13 cellular contexts compared by ENCODE assay signal in genomic region chr2:168584934-168585333, GRCh38.
DNase-seq lines count a peak whose midpoint lies in the region; ATAC-seq and TF ChIP-seq lines count a peak whose summit lies in the region.
"Had no signal": no experiment of that assay in that cellular context is flagged by ENCODE, and none has a peak within 500 bp of the region (broad histone marks: within the 10 kb centered on the region; RNA-seq: fewer than 3 reads in every experiment).

No MANE protein-coding gene starts in this region.

- H3F3A ChIP-seq in GM23338 (replicated peaks; ENCODE audit: low read depth) = no peaks in the 10 kb centered on the region

- CTCF ChIA-PET in OCI-LY7 (lab: Charles Lee; ENCODE audit: unreplicated experiment) = no interaction called here
- CTCF ChIA-PET in activated CD8-positive, alpha-beta T cell treated with anti-CD3 and anti-CD28 coated beads, Interleukin-2, amount 10 ng/mL, durations not matched to agents 7 days and 5 days (lab: Charles Lee) = interaction anchor here (1.4 kb wide), 1 partner anchor 102 kb away, joined by 3 read pairs; no protein-coding TSS in a partner anchor

- no peaks in the 10 kb centered on the region for H4K20me1 ChIP-seq in OCI-LY7 (ENCODE audit: insufficient read depth, low read length)
- no peaks in the 10 kb centered on the region for H4K20me1 ChIP-seq in GM23338 (replicated peaks; ENCODE audit: insufficient read depth)

- H3K36me3 ChIP-seq in OCI-LY7 (ENCODE audit: insufficient read depth, low read length) = no peaks in the 10 kb centered on the region
- H3K36me3 ChIP-seq in GM23338 (ENCODE audit: insufficient read depth) = no peaks in the 10 kb centered on the region
- H3K36me3 ChIP-seq: left lung, SJCRH30 had no signal

- POLR2A ChIA-PET in OCI-LY7 (lab: Charles Lee) = interaction anchor here (1.4 kb wide), 1 partner anchor 12 kb away, joined by 3 read pairs; no protein-coding TSS in a partner anchor
- POLR2A ChIA-PET in activated CD8-positive, alpha-beta T cell treated with anti-CD3 and anti-CD28 coated beads, Interleukin-2, amount 10 ng/mL, durations not matched to agents 7 days and 5 days (lab: Charles Lee) = no interaction called here

- H3K79me2 ChIP-seq in OCI-LY7 (ENCODE audit: insufficient read depth, low read depth, low read length) (no peaks in the 10 kb centered on the region), GM23338 (replicated peaks; ENCODE audit: insufficient read depth) (0 out of 2 replicates have a peak, but pooled peaks cover 8% of the 10 kb centered on the region)

- intact Hi-C loops in OCI-LY7 (cut with micrococcal nuclease; ENCODE audit: unreplicated experiment) = no loop called here
- intact Hi-C loops in left colon (cut with DNase I, micrococcal nuclease) = no loop called here

- no peaks in the 10 kb centered on the region for H3K27me3 Mint-ChIP-seq in GM23338 (ENCODE audit: insufficient read depth, low read depth, poor library complexity)
- H3K27me3 Mint-ChIP-seq in activated CD8-positive, alpha-beta T cell treated with anti-CD3 and anti-CD28 coated beads, Interleukin-2, amount 10 ng/mL, durations not matched to agents 7 days and 5 days (ENCODE audit: low read depth) = no peaks in the 10 kb centered on the region

- peak; percentile 46 for DNase-seq in DMS79 treated with DMSO at 0.1 percent for 48 hours (lab: John Stamatoyannopoulos, UW)
- DNase-seq in OCI-LY7 (ENCODE audit: low spot score) = peak; percentile 7
- DNase-seq in left colon = no peak
- no peak for DNase-seq in omental fat pad (ENCODE audit: low spot score)
- DNase-seq in GM23338 (ENCODE audit: low spot score) = no peak
- DNase-seq in activated CD8-positive, alpha-beta T cell treated with anti-CD3 and anti-CD28 coated beads, Interleukin-2, amount 10 ng/mL, durations not matched to agents 7 days and 5 days = no peak
- DNase-seq: activated T-cell treated with anti-CD3 and anti-CD28 coated beads, Interleukin-2, amount 50 U/mL, for 48 hours; H7; left lung; NCI-H1048; SJCRH30 had no signal

- H3K36me3 Mint-ChIP-seq in GM23338 (ENCODE audit: low read depth) = no peaks in the 10 kb centered on the region
- peaks cover 23% of the 10 kb centered on the region for H3K36me3 Mint-ChIP-seq in activated CD8-positive, alpha-beta T cell treated with anti-CD3 and anti-CD28 coated beads, Interleukin-2, amount 10 ng/mL, durations not matched to agents 7 days and 5 days (ENCODE audit: low read depth)

- ATAC-seq in GM21526 (IDR thresholded peaks at IDR 0.05; ENCODE audit: low FRiP score, unreplicated experiment) = peak; percentile 50
- peak; percentile 19 for ATAC-seq in left colon
- no peak for ATAC-seq in omental fat pad (ENCODE audit: low FRiP score)
- no peak for ATAC-seq in GM23338
- no peak for ATAC-seq in GM21717 (IDR thresholded peaks at IDR 0.05; ENCODE audit: unreplicated experiment)
- no peak for ATAC-seq in activated CD8-positive, alpha-beta T cell treated with anti-CD3 and anti-CD28 coated beads, Interleukin-2, amount 10 ng/mL, durations not matched to agents 7 days and 5 days
- ATAC-seq: left lung had no signal

- no peaks in the 10 kb centered on the region for H3K9me3 Mint-ChIP-seq in GM23338
- no peaks in the 10 kb centered on the region for H3K9me3 Mint-ChIP-seq in activated CD8-positive, alpha-beta T cell treated with anti-CD3 and anti-CD28 coated beads, Interleukin-2, amount 10 ng/mL, durations not matched to agents 7 days and 5 days (ENCODE audit: insufficient read depth)

- peaks cover 28% of the 10 kb centered on the region for H3K4me1 Mint-ChIP-seq in GM23338
- peaks cover 43% of the 10 kb centered on the region for H3K4me1 Mint-ChIP-seq in activated CD8-positive, alpha-beta T cell treated with anti-CD3 and anti-CD28 coated beads, Interleukin-2, amount 10 ng/mL, durations not matched to agents 7 days and 5 days (ENCODE audit: low read depth)

- H2AFZ ChIP-seq in OCI-LY7 (ENCODE audit: low read length) (no peak overlapping the region), GM23338 (no peak overlapping the region)

- TF ChIP-seq CTCF in OCI-LY7 (conservative IDR thresholded peaks at IDR 0.05; ENCODE audit: low read length) (no peak), omental fat pad (IDR thresholded peaks at IDR 0.05) (no peak), GM23338 (conservative IDR thresholded peaks at IDR 0.05; ENCODE audit: low read depth in 2 of 2) (no peak)

- H3K4me1 ChIP-seq in OCI-LY7 (ENCODE audit: insufficient read depth, low read length, poor library complexity, severe bottlenecking) (no peaks in the 10 kb centered on the region), GM23338 (ENCODE audit: insufficient read depth) (peaks cover 23% of the 10 kb centered on the region)

- H3K27ac ChIP-seq in OCI-LY7 (ENCODE audit: low read depth, low read length, poor library complexity, severe bottlenecking) (no peak overlapping the region), GM23338 (ENCODE audit: low read depth) (no peak overlapping the region)
- H3K27ac ChIP-seq: left lung had no signal

- H3K9me2 ChIP-seq in OCI-LY7 (ENCODE audit: insufficient read depth, low read length) (no peaks in the 10 kb centered on the region), GM23338 (ENCODE audit: insufficient read depth) (no peaks in the 10 kb centered on the region)

- H3K4me2 ChIP-seq in OCI-LY7 (ENCODE audit: low read length) (no peak overlapping the region), GM23338 (no peak overlapping the region)

- H3K4me3 ChIP-seq in OCI-LY7 (ENCODE audit: low read depth, low read length, poor library complexity, severe bottlenecking) = no peak overlapping the region
- no peak overlapping the region for H3K4me3 ChIP-seq in GM23338
- H3K4me3 ChIP-seq: left lung, SJCRH30 had no signal

- no peaks in the 10 kb centered on the region for H3K27me3 ChIP-seq in GM23338 (ENCODE audit: insufficient read depth)
- H3K27me3 ChIP-seq: left lung, SJCRH30 had no signal

- no peaks in the 10 kb centered on the region for H3K9me3 ChIP-seq in OCI-LY7 (ENCODE audit: low read length)
- H3K9me3 ChIP-seq: left lung, SJCRH30 had no signal

- no TSS peak for BruUV-seq in OCI-LY7 (replicated peaks; lab: Mats Ljungman, UMichigan)

- no peak overlapping the region for H3K4me3 Mint-ChIP-seq in GM23338
- H3K4me3 Mint-ChIP-seq in activated CD8-positive, alpha-beta T cell treated with anti-CD3 and anti-CD28 coated beads, Interleukin-2, amount 10 ng/mL, durations not matched to agents 7 days and 5 days = no peak overlapping the region

- no peak overlapping the region for H3K27ac Mint-ChIP-seq in GM23338
- no peak overlapping the region for H3K27ac Mint-ChIP-seq in activated CD8-positive, alpha-beta T cell treated with anti-CD3 and anti-CD28 coated beads, Interleukin-2, amount 10 ng/mL, durations not matched to agents 7 days and 5 days

TF ChIP-seq in GM23338, 12 proteins besides CTCF, POLR2A, EP300 and RAD21 (continues in another document):
- TF ChIP-seq, protein P1, sequence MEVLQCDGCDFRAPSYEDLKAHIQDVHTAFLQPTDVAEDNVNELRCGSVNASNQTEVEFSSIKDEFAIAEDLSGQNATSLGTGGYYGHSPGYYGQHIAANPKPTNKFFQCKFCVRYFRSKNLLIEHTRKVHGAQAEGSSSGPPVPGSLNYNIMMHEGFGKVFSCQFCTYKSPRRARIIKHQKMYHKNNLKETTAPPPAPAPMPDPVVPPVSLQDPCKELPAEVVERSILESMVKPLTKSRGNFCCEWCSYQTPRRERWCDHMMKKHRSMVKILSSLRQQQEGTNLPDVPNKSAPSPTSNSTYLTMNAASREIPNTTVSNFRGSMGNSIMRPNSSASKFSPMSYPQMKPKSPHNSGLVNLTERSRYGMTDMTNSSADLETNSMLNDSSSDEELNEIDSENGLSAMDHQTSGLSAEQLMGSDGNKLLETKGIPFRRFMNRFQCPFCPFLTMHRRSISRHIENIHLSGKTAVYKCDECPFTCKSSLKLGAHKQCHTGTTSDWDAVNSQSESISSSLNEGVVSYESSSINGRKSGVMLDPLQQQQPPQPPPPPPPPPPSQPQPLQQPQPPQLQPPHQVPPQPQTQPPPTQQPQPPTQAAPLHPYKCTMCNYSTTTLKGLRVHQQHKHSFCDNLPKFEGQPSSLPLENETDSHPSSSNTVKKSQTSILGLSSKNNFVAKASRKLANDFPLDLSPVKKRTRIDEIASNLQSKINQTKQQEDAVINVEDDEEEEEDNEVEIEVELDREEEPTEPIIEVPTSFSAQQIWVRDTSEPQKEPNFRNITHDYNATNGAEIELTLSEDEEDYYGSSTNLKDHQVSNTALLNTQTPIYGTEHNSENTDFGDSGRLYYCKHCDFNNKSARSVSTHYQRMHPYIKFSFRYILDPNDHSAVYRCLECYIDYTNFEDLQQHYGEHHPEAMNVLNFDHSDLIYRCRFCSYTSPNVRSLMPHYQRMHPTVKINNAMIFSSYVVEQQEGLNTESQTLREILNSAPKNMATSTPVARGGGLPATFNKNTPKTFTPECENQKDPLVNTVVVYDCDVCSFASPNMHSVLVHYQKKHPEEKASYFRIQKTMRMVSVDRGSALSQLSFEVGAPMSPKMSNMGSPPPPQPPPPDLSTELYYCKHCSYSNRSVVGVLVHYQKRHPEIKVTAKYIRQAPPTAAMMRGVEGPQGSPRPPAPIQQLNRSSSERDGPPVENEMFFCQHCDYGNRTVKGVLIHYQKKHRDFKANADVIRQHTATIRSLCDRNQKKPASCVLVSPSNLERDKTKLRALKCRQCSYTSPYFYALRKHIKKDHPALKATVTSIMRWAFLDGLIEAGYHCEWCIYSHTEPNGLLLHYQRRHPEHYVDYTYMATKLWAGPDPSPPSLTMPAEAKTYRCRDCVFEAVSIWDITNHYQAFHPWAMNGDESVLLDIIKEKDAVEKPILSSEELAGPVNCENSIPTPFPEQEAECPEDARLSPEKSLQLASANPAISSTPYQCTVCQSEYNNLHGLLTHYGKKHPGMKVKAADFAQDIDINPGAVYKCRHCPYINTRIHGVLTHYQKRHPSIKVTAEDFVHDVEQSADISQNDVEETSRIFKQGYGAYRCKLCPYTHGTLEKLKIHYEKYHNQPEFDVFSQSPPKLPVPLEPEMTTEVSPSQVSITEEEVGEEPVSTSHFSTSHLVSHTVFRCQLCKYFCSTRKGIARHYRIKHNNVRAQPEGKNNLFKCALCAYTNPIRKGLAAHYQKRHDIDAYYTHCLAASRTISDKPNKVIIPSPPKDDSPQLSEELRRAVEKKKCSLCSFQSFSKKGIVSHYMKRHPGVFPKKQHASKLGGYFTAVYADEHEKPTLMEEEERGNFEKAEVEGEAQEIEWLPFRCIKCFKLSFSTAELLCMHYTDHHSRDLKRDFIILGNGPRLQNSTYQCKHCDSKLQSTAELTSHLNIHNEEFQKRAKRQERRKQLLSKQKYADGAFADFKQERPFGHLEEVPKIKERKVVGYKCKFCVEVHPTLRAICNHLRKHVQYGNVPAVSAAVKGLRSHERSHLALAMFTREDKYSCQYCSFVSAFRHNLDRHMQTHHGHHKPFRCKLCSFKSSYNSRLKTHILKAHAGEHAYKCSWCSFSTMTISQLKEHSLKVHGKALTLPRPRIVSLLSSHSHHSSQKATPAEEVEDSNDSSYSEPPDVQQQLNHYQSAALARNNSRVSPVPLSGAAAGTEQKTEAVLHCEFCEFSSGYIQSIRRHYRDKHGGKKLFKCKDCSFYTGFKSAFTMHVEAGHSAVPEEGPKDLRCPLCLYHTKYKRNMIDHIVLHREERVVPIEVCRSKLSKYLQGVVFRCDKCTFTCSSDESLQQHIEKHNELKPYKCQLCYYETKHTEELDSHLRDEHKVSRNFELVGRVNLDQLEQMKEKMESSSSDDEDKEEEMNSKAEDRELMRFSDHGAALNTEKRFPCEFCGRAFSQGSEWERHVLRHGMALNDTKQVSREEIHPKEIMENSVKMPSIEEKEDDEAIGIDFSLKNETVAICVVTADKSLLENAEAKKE (CRISPR knock-in tag; IDR thresholded peaks at IDR 0.05) = no peak

Comparison
In these comparisons a context has a peak if more than half of its experiments do, and no peak if none do; other contexts are left out.
1. DNase-seq: peak in DMS79 treated with DMSO at 0.1 percent for 48 hours (single experiment) and OCI-LY7 (single experiment); none in left colon (0 of 2), omental fat pad (single experiment), GM23338 (single experiment) and activated CD8-positive, alpha-beta T cell treated with anti-CD3 and anti-CD28 coated beads, Interleukin-2, amount 10 ng/mL, durations not matched to agents 7 days and 5 days (single experiment).
2. ATAC-seq: peak in GM21526 (single experiment) and left colon (single experiment); none in omental fat pad (single experiment), GM23338 (single experiment), GM21717 (single experiment) and activated CD8-positive, alpha-beta T cell treated with anti-CD3 and anti-CD28 coated beads, Interleukin-2, amount 10 ng/mL, durations not matched to agents 7 days and 5 days (single experiment).